23 cellular contexts compared by ENCODE assay signal in genomic region chr2:234376229-234376628, GRCh38.
"Had no signal": no experiment of that assay in that cellular context is flagged by ENCODE, and none has a peak within 500 bp of the region (broad histone marks: within the 10 kb centered on the region; RNA-seq: fewer than 3 reads in every experiment).

No MANE protein-coding gene starts in this region.

- H3K27me3 ChIP-seq: esophagus squamous epithelium, hepatocyte, neural progenitor cell, pancreas, right lobe of liver, upper lobe of left lung, uterus had no signal

- H3K9me3 ChIP-seq: esophagus squamous epithelium, gastroesophageal sphincter, pancreas, prostate gland, right lobe of liver, thoracic aorta, upper lobe of left lung, uterus had no signal

- H3K4me1 ChIP-seq: pancreas, right lobe of liver, upper lobe of left lung, uterus had no signal

- H3K27ac ChIP-seq: gastroesophageal sphincter, hepatocyte, neural progenitor cell, pancreas, right lobe of liver, thoracic aorta, upper lobe of left lung, uterus had no signal

- H3K9me3 Mint-ChIP-seq: dendritic cell treated with granulocyte-macrophage colony-stimulating factor and Interleukin-4, amounts not matched to agents 40 ng/mL and 50 ng/mL, for 4 days; effector memory CD8-positive, alpha-beta T cell; natural killer cell treated with Interleukin-12 subunit alpha and Interleukin-12 subunit beta and Interleukin-15 and Interleukin-18, amount 100 ng/mL, for 72 hours; stimulated activated effector memory CD8-positive, alpha-beta T cell treated with anti-CD3 and anti-CD28 coated beads, Interleukin-12 subunit alpha, Interleukin-12 subunit beta, amount 100 ng/mL, for 72 hours; stimulated activated naive CD8-positive, alpha-beta T cell treated with anti-CD3 and anti-CD28 coated beads, Interleukin-15, Interleukin-2, amounts not matched to agents 100 ng/mL and 50 ng/mL, for 24 hours had no signal

- H3K27me3 Mint-ChIP-seq: effector memory CD8-positive, alpha-beta T cell; natural killer cell treated with Interleukin-12 subunit alpha and Interleukin-12 subunit beta and Interleukin-15 and Interleukin-18, amount 100 ng/mL, for 72 hours; stimulated activated naive CD8-positive, alpha-beta T cell treated with anti-CD3 and anti-CD28 coated beads, Interleukin-15, Interleukin-2, amounts not matched to agents 100 ng/mL and 50 ng/mL, for 24 hours had no signal

- ATAC-seq: effector memory CD8-positive, alpha-beta T cell; gastroesophageal sphincter; natural killer cell treated with Interleukin-12 subunit alpha and Interleukin-12 subunit beta and Interleukin-15 and Interleukin-18, amount 100 ng/mL, for 72 hours; pancreas; right lobe of liver had no signal

- H3K4me3 Mint-ChIP-seq: dendritic cell treated with granulocyte-macrophage colony-stimulating factor and Interleukin-4, amounts not matched to agents 40 ng/mL and 50 ng/mL, for 4 days; effector memory CD8-positive, alpha-beta T cell; mesothelial cell of epicardium; natural killer cell treated with Interleukin-12 subunit alpha and Interleukin-12 subunit beta and Interleukin-15 and Interleukin-18, amount 100 ng/mL, for 72 hours; stimulated activated effector memory CD8-positive, alpha-beta T cell treated with anti-CD3 and anti-CD28 coated beads, Interleukin-12 subunit alpha, Interleukin-12 subunit beta, amount 100 ng/mL, for 72 hours; stimulated activated naive CD8-positive, alpha-beta T cell treated with anti-CD3 and anti-CD28 coated beads, Interleukin-15, Interleukin-2, amounts not matched to agents 100 ng/mL and 50 ng/mL, for 24 hours had no signal

- H3K4me2 ChIP-seq: hepatocyte, neural progenitor cell had no signal

- H3K4me3 ChIP-seq: esophagus squamous epithelium, gastroesophageal sphincter, hepatocyte, neural progenitor cell, pancreas, prostate gland, right lobe of liver, thoracic aorta, upper lobe of left lung, uterus had no signal

- DNase-seq: effector memory CD8-positive, alpha-beta T cell; esophagus squamous epithelium; foreskin fibroblast; kidney glomerular epithelial cell; nucleus accumbens; pancreas; retina; right lobe of liver; stimulated activated CD4-positive, alpha-beta T cell treated with anti-CD3 and anti-CD28 coated beads, Interleukin-4, amount 100 ng/mL, for 1 hour; stimulated activated CD8-positive, alpha-beta memory T cell treated with anti-CD3 and anti-CD28 coated beads, Interleukin-4, amount 100 ng/mL, for 48 hours; uterus had no signal

- H3K36me3 ChIP-seq: esophagus squamous epithelium, gastroesophageal sphincter, neural progenitor cell, pancreas, prostate gland, right lobe of liver, thoracic aorta, upper lobe of left lung, uterus had no signal

- H3K36me3 Mint-ChIP-seq: mesothelial cell of epicardium; natural killer cell treated with Interleukin-12 subunit alpha and Interleukin-12 subunit beta and Interleukin-15 and Interleukin-18, amount 100 ng/mL, for 72 hours; stimulated activated effector memory CD8-positive, alpha-beta T cell treated with anti-CD3 and anti-CD28 coated beads, Interleukin-12 subunit alpha, Interleukin-12 subunit beta, amount 100 ng/mL, for 72 hours had no signal

- FAIRE-seq: colon, pancreas had no signal

- H3K27ac Mint-ChIP-seq: dendritic cell treated with granulocyte-macrophage colony-stimulating factor and Interleukin-4, amounts not matched to agents 40 ng/mL and 50 ng/mL, for 4 days; mesothelial cell of epicardium; stimulated activated effector memory CD8-positive, alpha-beta T cell treated with anti-CD3 and anti-CD28 coated beads, Interleukin-12 subunit alpha, Interleukin-12 subunit beta, amount 100 ng/mL, for 72 hours had no signal
